ENCODE assay signal across 34 cellular contexts in the genomic region with DNA sequence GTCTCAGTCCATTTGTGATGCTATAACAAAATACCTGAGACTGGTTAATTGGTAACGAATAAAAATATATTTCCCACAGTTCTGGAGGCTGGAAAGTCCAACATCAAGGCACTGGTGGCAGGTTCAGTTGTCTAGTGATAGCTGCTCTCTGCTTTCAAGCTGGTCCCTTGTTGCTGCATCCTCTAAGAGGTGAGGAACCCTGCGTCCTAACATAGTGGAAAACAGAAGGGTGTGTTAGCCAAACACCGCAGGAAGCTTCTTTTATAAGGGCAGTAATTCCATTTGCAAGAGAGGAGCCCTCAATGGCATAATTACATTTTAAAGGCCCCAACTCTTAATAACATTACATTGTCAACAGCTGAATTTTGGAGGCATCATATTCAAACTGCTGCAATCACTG.
"Had no signal": no experiment of that assay in that cellular context is flagged by ENCODE, and none has a peak within 500 bp of the region (broad histone marks: within the 10 kb centered on the region; RNA-seq: fewer than 3 reads in every experiment).

No MANE protein-coding gene starts in this region.

- H3K9me3 Mint-ChIP-seq: activated CD4-positive, alpha-beta T cell treated with anti-CD3 and anti-CD28 coated beads, Interleukin-2, amount 10 ng/mL, durations not matched to agents 7 days and 5 days; T-helper 1 cell treated with Interleukin-12 subunit alpha and Interleukin-12 subunit beta and Interleukin-4 antibody, amounts not matched to agents 30 μg/mL and 1 μg/mL, for 36 hours; T-helper 2 cell treated with Interferon-gamma antibody and Interleukin-4, amounts not matched to agents 5 μg/mL and 100 μg/mL, for 36 hours had no signal

- H3K4me1 ChIP-seq: Peyer's patch, SJSA1 had no signal

- H3K27me3 ChIP-seq: brain microvascular endothelial cell, Peyer's patch, SJSA1 had no signal

- H3K4me3 Mint-ChIP-seq: activated CD4-positive, alpha-beta T cell treated with anti-CD3 and anti-CD28 coated beads for 36 hours; activated CD4-positive, alpha-beta T cell treated with anti-CD3 and anti-CD28 coated beads, Interleukin-2, amount 10 ng/mL, durations not matched to agents 7 days and 5 days; activated CD8-positive, alpha-beta T cell treated with anti-CD3 and anti-CD28 coated beads, Interleukin-2, amount 10 ng/mL, durations not matched to agents 7 days and 5 days; activated naive CD8-positive, alpha-beta T cell treated with anti-CD3 and anti-CD28 coated beads for 36 hours; T-helper 1 cell treated with Interleukin-12 subunit alpha and Interleukin-12 subunit beta and Interleukin-4 antibody, amounts not matched to agents 30 μg/mL and 1 μg/mL, for 36 hours; T-helper 2 cell treated with Interferon-gamma antibody and Interleukin-4, amounts not matched to agents 5 μg/mL and 100 μg/mL, for 36 hours had no signal

- H3K36me3 ChIP-seq: brain microvascular endothelial cell, Peyer's patch, SJSA1 had no signal

- DNase-seq: activated CD4-positive, alpha-beta T cell treated with anti-CD3 and anti-CD28 coated beads for 36 hours; activated CD4-positive, alpha-beta T cell treated with anti-CD3 and anti-CD28 coated beads, Interleukin-2, amount 10 ng/mL, durations not matched to agents 7 days and 5 days; activated CD4-positive, alpha-beta T cell treated with anti-CD3 and anti-CD28 coated beads, Interleukin-2, amount 50 U/mL, for 48 hours; activated CD8-positive, alpha-beta T cell treated with anti-CD3 and anti-CD28 coated beads, Interleukin-2, amount 10 ng/mL, durations not matched to agents 7 days and 5 days; activated effector memory CD4-positive, alpha-beta T cell treated with anti-CD3 and anti-CD28 coated beads, Interleukin-2, amount 50 U/mL, for 16 hours; activated naive CD4-positive, alpha-beta T cell; activated naive CD4-positive, alpha-beta T cell treated with anti-CD3 and anti-CD28 coated beads, Interleukin-2, amount 50 U/mL, for 16 hours; activated naive CD8-positive, alpha-beta T cell treated with anti-CD3 and anti-CD28 coated beads for 36 hours; activated T-cell treated with anti-CD3 and anti-CD28 coated beads for 4 hours; activated T-cell treated with anti-CD3 and anti-CD28 coated beads, Interleukin-2, amount 50 U/mL, for 48 hours; amniotic stem cell; aorta; brain microvascular endothelial cell; central memory CD4-positive, alpha-beta T cell; MM.1S; MV-4-11; NCI-H1092; NCI-H1436 treated with DMSO at 0.1 percent for 48 hours; NCI-H1694 treated with DMSO at 0.1 percent for 48 hours; NCI-H2029; NCI-H345; NCI-H524 treated with DMSO at 0.1 percent for 48 hours; NCI-H82; NK-92 treated with Interleukin-12 subunit alpha and Interleukin-12 subunit beta, amount 100 ng/mL, for 24 hours; PC-3; Peyer's patch; RPMI8226; SHP77 treated with DMSO at 0.1 percent for 48 hours; SK-N-SH had no signal

- H3K27me3 Mint-ChIP-seq: activated CD4-positive, alpha-beta T cell treated with anti-CD3 and anti-CD28 coated beads for 36 hours; activated CD4-positive, alpha-beta T cell treated with anti-CD3 and anti-CD28 coated beads, Interleukin-2, amount 10 ng/mL, durations not matched to agents 7 days and 5 days; activated naive CD8-positive, alpha-beta T cell treated with anti-CD3 and anti-CD28 coated beads for 36 hours had no signal

- H3K27ac ChIP-seq: brain microvascular endothelial cell, KMS-11, Peyer's patch, SJSA1 had no signal

- H3K27ac Mint-ChIP-seq: activated CD4-positive, alpha-beta T cell treated with anti-CD3 and anti-CD28 coated beads for 36 hours; activated CD4-positive, alpha-beta T cell treated with anti-CD3 and anti-CD28 coated beads, Interleukin-2, amount 10 ng/mL, durations not matched to agents 7 days and 5 days; activated CD8-positive, alpha-beta T cell treated with anti-CD3 and anti-CD28 coated beads, Interleukin-2, amount 10 ng/mL, durations not matched to agents 7 days and 5 days; activated naive CD8-positive, alpha-beta T cell treated with anti-CD3 and anti-CD28 coated beads for 36 hours; T-helper 1 cell treated with Interleukin-12 subunit alpha and Interleukin-12 subunit beta and Interleukin-4 antibody, amounts not matched to agents 30 μg/mL and 1 μg/mL, for 36 hours; T-helper 2 cell treated with Interferon-gamma antibody and Interleukin-4, amounts not matched to agents 5 μg/mL and 100 μg/mL, for 36 hours had no signal

- H3K9me2 ChIP-seq: SK-N-SH had no signal

- H3K9me3 ChIP-seq: Peyer's patch, SJSA1, SK-N-SH had no signal

- H3K4me3 ChIP-seq: Peyer's patch, SJSA1 had no signal

- H3K4me1 Mint-ChIP-seq: activated CD4-positive, alpha-beta T cell treated with anti-CD3 and anti-CD28 coated beads for 36 hours; activated CD4-positive, alpha-beta T cell treated with anti-CD3 and anti-CD28 coated beads, Interleukin-2, amount 10 ng/mL, durations not matched to agents 7 days and 5 days; activated naive CD8-positive, alpha-beta T cell treated with anti-CD3 and anti-CD28 coated beads for 36 hours had no signal

- ATAC-seq: activated CD4-positive, alpha-beta T cell treated with anti-CD3 and anti-CD28 coated beads for 36 hours; activated CD4-positive, CD25-positive, alpha-beta regulatory T cell treated with anti-CD3 and anti-CD28 coated beads, Interleukin-2, amount 50 U/mL, for 24 hours; activated CD8-positive, alpha-beta T cell treated with anti-CD3 and anti-CD28 coated beads, Interleukin-2, amount 10 ng/mL, durations not matched to agents 7 days and 5 days; PC-3 had no signal

- H3K4me2 ChIP-seq: KMS-11, SK-N-SH had no signal

- H3K36me3 Mint-ChIP-seq: activated naive CD8-positive, alpha-beta T cell treated with anti-CD3 and anti-CD28 coated beads for 36 hours had no signal
